Comparison of ENCODE assay signal across 1 cellular context in the genomic region with DNA sequence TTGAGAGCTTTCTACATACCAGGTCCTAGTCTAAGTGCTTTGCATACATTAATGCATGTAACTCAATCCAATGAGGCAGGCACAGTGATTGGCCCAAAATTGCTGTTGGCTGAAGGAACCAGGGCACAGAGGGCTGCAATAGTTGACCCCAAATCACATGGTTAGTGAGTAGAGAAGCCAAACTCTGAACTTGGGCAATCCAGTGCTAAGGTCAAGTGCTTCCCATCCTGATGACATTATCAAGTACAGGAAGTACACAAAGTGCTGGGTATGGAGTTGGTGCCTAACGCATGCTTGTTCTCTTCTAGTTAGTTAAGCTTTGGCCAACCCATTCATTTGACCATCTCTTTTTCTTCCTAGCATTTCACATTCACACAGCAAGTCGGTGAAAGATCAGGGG.
TF ChIP-seq lines count a peak whose summit lies in the region.

No MANE protein-coding gene starts in this region.

TF ChIP-seq in WTC11, 78 proteins besides CTCF, POLR2A, EP300 and RAD21 (continued from another document):
- TF ChIP-seq ESRRA (CRISPR knock-in tag; IDR thresholded peaks at IDR 0.05; ENCODE audit: borderline replicate concordance) (no peak), PREB (CRISPR knock-in tag; IDR thresholded peaks at IDR 0.05; ENCODE audit: borderline replicate concordance) (no peak), ATF2 (CRISPR knock-in tag; IDR thresholded peaks at IDR 0.05; ENCODE audit: borderline replicate concordance, low read depth) (no peak), FOXP1 (CRISPR knock-in tag; IDR thresholded peaks at IDR 0.05; ENCODE audit: borderline replicate concordance) (no peak), ZNF423 (CRISPR knock-in tag; IDR thresholded peaks at IDR 0.05) (no peak), JUN (CRISPR knock-in tag; IDR thresholded peaks at IDR 0.05) (no peak)
TF ChIP-seq in WTC11: peak in this region for 0.
